8 cellular contexts compared by ENCODE assay signal in genomic region chr19:3968556-3969434, GRCh38. TPM values are rescaled to one million over a fixed set of nuclear protein-coding genes. Genes with fewer than 3 reads are reported as not detected.
A peak's percentile ranks its signal among the peaks of the same experiment; 100 is the strongest.
DNase-seq lines count a peak whose midpoint lies in the region; ATAC-seq and TF ChIP-seq lines count a peak whose summit lies in the region.

No MANE protein-coding gene starts in this region.

- H3K27ac ChIP-seq in BLaER1 (no peak overlapping the region), VCaP (peak overlapping the region; percentile 65)

- peak overlapping the region; percentile 99 for H3K27ac Mint-ChIP-seq in neural crest cell (ENCODE audit: unreplicated experiment)

- no peaks in the 10 kb centered on the region for H3K9me3 ChIP-seq in BLaER1

- H3K27me3 Mint-ChIP-seq in neural crest cell (ENCODE audit: low read depth), result peaks cover 14% of the 10 kb centered on the region

- no peaks in the 10 kb centered on the region for H3K9me3 Mint-ChIP-seq in neural crest cell

- DNase-seq in HS-5 (ENCODE audit: low read depth) (peak; percentile 100), foreskin melanocyte (peak; percentile 100), neural crest cell (ENCODE audit: low read depth, low spot score) (peak; percentile 66)
- no peak for DNase-seq in stimulated activated naive CD4-positive, alpha-beta T cell (lab: John Stamatoyannopoulos, UW)

- peak overlapping the region; percentile 96 for H3K4me3 Mint-ChIP-seq in neural crest cell

- H3K4me1 ChIP-seq in BLaER1, result peaks cover 32% of the 10 kb centered on the region

- H3K4me3 ChIP-seq in BLaER1, result peak overlapping the region; percentile 97; the same call in 1 of the 2 replicates

- peak overlapping the region; percentile 98 for H3K4me2 ChIP-seq in BLaER1

- peaks cover 84% of the 10 kb centered on the region for H4K20me1 ChIP-seq in BLaER1

- H3K36me3 ChIP-seq in BLaER1, result peaks cover 62% of the 10 kb centered on the region

- ATAC-seq in HG03378 (IDR thresholded peaks at IDR 0.05; ENCODE audit: unreplicated experiment), result no peak
- ATAC-seq in HG03565 (IDR thresholded peaks at IDR 0.05; ENCODE audit: unreplicated experiment), result no peak

- peak overlapping the region; percentile 96 for H3K9ac ChIP-seq in BLaER1

- TF ChIP-seq CTCF in VCaP (conservative IDR thresholded peaks at IDR 0.05), result no peak
- no peak for TF ChIP-seq CTCF in neural crest cell (conservative IDR thresholded peaks at IDR 0.05)

- H3K27me3 ChIP-seq in BLaER1, result no peaks in the 10 kb centered on the region

- H3K36me3 Mint-ChIP-seq in neural crest cell (ENCODE audit: low read depth), result peaks cover 8% of the 10 kb centered on the region

- peaks cover 30% of the 10 kb centered on the region for H3K4me1 Mint-ChIP-seq in neural crest cell

RNA-seq across cellular contexts. Expression of gene DAPK3, which starts 2.1 kb away (rescaled TPM):
- total RNA-seq in neural crest cell, result 61.8 and 63.1 TPM in 2 replicates

RNA-seq across cellular contexts. Expression of gene EEF2, which starts 16.5 kb away (rescaled TPM):
- total RNA-seq in neural crest cell, result 2,663 and 2,725 TPM in 2 replicates

RNA-seq across cellular contexts. Expression of gene NMRK2, which starts 35.9 kb away (rescaled TPM):
- total RNA-seq in neural crest cell, result not detected in 2 replicates

RNA-seq across cellular contexts. Expression of gene PIAS4, which starts 38.7 kb away (rescaled TPM):
- total RNA-seq in neural crest cell, result 49.6 and 58.8 TPM in 2 replicates

Comparison
In these comparisons a context has a peak if more than half of its experiments do, and no peak if none do; other contexts are left out.
1. DNase-seq: peak in HS-5 (single experiment), foreskin melanocyte (single experiment) and neural crest cell (single experiment); none in stimulated activated naive CD4-positive, alpha-beta T cell (0 of 6).